In the genomic region with DNA sequence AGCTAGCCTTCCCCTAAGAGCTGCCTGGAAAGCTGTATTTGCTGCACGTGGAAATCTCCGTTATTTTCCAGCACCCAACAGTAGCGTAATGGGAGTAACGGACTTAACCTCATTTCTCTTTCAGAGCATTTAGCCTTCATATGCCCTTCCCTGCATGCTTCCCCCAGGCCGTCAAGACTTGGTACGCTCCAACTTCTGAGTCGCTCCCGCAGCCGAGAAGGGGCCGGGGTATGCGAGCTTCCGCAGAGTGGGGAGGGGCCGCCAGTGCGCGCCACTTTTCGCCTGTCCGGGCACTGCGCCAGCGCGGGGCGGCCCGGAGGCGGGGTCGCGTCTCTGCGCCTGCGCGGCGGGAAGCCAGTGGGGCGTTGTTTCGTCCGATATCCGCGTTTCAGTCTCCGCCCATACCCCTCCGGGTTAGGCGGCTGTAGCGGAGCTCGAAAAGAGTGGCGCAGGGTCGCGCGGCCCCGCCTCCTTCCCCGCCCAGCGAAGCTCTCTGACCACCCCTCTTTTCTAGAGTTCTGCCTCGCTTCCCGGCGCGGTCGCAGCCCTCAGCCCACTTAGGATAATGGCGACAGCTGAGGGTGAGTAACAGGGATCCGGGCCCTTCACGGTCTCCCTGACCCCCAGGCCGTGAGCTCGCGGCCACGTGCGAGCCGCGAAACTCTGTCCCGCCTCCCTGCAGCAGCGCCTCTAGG, we compare ENCODE assay signal across 1 cellular context.
TF ChIP-seq lines count a peak whose summit lies in the region.

A gene with protein sequence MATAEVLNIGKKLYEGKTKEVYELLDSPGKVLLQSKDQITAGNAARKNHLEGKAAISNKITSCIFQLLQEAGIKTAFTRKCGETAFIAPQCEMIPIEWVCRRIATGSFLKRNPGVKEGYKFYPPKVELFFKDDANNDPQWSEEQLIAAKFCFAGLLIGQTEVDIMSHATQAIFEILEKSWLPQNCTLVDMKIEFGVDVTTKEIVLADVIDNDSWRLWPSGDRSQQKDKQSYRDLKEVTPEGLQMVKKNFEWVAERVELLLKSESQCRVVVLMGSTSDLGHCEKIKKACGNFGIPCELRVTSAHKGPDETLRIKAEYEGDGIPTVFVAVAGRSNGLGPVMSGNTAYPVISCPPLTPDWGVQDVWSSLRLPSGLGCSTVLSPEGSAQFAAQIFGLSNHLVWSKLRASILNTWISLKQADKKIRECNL (plus strand): TSS at position 513 of the 695 bp plus-strand sequence. CDS start 53 bp downstream, at position 566.

TF ChIP-seq in WTC11, 78 proteins besides CTCF, POLR2A, EP300 and RAD21 (continued from another document):
- TF ChIP-seq, protein P1, sequence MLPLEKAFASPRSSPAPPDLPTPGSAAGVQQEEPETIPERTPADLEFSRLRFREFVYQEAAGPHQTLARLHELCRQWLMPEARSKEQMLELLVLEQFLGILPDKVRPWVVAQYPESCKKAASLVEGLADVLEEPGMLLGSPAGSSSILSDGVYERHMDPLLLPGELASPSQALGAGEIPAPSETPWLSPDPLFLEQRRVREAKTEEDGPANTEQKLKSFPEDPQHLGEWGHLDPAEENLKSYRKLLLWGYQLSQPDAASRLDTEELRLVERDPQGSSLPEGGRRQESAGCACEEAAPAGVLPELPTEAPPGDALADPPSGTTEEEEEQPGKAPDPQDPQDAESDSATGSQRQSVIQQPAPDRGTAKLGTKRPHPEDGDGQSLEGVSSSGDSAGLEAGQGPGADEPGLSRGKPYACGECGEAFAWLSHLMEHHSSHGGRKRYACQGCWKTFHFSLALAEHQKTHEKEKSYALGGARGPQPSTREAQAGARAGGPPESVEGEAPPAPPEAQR (CRISPR knock-in tag; IDR thresholded peaks at IDR 0.05): no peak
- TF ChIP-seq FOXJ3 (CRISPR knock-in tag; IDR thresholded peaks at IDR 0.05; ENCODE audit: borderline replicate concordance) (no peak), ZNF232 (CRISPR knock-in tag; IDR thresholded peaks at IDR 0.05) (peak; percentile 70; the same call in 1 of the 2 replicates), TCF7 (CRISPR knock-in tag; IDR thresholded peaks at IDR 0.05; ENCODE audit: low read depth) (0 out of 2 replicates have a peak, but pooled peaks have one; percentile 17), SMAD4 (CRISPR knock-in tag; IDR thresholded peaks at IDR 0.05) (no peak), ZBTB21 (CRISPR knock-in tag; IDR thresholded peaks at IDR 0.05; ENCODE audit: borderline replicate concordance) (no peak), NR1H2 (CRISPR knock-in tag; IDR thresholded peaks at IDR 0.05) (no peak), ZNF121 (CRISPR knock-in tag; IDR thresholded peaks at IDR 0.05) (no peak), TEAD4 (CRISPR knock-in tag; IDR thresholded peaks at IDR 0.05) (no peak), SOX15 (CRISPR knock-in tag; IDR thresholded peaks at IDR 0.05) (no peak)
- TF ChIP-seq, protein P2, sequence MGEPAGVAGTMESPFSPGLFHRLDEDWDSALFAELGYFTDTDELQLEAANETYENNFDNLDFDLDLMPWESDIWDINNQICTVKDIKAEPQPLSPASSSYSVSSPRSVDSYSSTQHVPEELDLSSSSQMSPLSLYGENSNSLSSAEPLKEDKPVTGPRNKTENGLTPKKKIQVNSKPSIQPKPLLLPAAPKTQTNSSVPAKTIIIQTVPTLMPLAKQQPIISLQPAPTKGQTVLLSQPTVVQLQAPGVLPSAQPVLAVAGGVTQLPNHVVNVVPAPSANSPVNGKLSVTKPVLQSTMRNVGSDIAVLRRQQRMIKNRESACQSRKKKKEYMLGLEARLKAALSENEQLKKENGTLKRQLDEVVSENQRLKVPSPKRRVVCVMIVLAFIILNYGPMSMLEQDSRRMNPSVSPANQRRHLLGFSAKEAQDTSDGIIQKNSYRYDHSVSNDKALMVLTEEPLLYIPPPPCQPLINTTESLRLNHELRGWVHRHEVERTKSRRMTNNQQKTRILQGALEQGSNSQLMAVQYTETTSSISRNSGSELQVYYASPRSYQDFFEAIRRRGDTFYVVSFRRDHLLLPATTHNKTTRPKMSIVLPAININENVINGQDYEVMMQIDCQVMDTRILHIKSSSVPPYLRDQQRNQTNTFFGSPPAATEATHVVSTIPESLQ (CRISPR knock-in tag; IDR thresholded peaks at IDR 0.05): no peak
- TF ChIP-seq, protein P3, sequence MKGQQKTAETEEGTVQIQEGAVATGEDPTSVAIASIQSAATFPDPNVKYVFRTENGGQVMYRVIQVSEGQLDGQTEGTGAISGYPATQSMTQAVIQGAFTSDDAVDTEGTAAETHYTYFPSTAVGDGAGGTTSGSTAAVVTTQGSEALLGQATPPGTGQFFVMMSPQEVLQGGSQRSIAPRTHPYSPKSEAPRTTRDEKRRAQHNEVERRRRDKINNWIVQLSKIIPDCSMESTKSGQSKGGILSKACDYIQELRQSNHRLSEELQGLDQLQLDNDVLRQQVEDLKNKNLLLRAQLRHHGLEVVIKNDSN (CRISPR knock-in tag; IDR thresholded peaks at IDR 0.05): 0 out of 2 replicates have a peak, but pooled peaks have one; percentile 42
- TF ChIP-seq, protein P4, sequence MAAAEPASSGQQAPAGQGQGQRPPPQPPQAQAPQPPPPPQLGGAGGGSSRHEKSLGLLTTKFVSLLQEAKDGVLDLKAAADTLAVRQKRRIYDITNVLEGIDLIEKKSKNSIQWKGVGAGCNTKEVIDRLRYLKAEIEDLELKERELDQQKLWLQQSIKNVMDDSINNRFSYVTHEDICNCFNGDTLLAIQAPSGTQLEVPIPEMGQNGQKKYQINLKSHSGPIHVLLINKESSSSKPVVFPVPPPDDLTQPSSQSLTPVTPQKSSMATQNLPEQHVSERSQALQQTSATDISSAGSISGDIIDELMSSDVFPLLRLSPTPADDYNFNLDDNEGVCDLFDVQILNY (CRISPR knock-in tag; IDR thresholded peaks at IDR 0.05): peak; percentile 84
